ENCODE assay signal across 30 cellular contexts in the genomic region with DNA sequence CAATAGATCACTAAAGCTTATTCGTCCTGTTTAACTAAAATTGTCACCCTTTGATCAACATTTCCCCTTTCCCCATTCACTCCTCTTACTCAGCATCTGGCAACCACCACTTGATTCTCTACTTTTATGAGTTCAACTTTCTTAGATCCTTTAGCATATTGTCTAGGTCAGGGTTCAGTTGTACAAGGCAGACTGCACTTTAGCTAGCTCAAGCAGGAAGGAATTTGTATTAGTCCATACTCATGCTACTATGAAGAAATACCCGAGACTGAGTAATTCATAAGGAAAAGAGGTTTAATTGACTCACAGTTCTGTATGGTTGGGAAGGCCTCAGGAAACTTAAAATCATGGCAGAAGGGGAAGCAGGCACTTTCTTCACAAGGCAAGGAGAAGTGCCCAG. TPM values are rescaled to one million over a fixed set of nuclear protein-coding genes. Genes with fewer than 3 reads are reported as not detected.
A peak's percentile ranks its signal among the peaks of the same experiment; 100 is the strongest.
DNase-seq lines count a peak whose midpoint lies in the region; FAIRE-seq and TF ChIP-seq lines count a peak whose summit lies in the region.
"Had no signal": no experiment of that assay in that cellular context is flagged by ENCODE, and none has a peak within 500 bp of the region (broad histone marks: within the 10 kb centered on the region; RNA-seq: fewer than 3 reads in every experiment).

No MANE protein-coding gene starts in this region.

- no peaks in the 10 kb centered on the region for H3K27me3 ChIP-seq in BLaER1 treated with 17β-estradiol and CSF1 and Interleukin-3, amounts not matched to agents 10 nM and 100 nM
- no peaks in the 10 kb centered on the region for H3K27me3 ChIP-seq in HL-60 (ENCODE audit: insufficient read depth, poor library complexity, severe bottlenecking)
- H3K27me3 ChIP-seq in bronchial epithelial cell (ENCODE audit: control insufficient read depth, insufficient read depth, low read length): no peaks in the 10 kb centered on the region
- H3K27me3 ChIP-seq in dorsolateral prefrontal cortex: peaks cover 0 to 82% (median 24%) of the 10 kb centered on the region in 45 donors
- H3K27me3 ChIP-seq: BLaER1, brain microvascular endothelial cell, foreskin keratinocyte, Peyer's patch, right atrium auricular region, SJSA1 had no signal

- intact Hi-C loops in dorsolateral prefrontal cortex (cut with DNase I): no loop called here

- H3K4me1 ChIP-seq in BLaER1 treated with 17β-estradiol and CSF1 and Interleukin-3, amounts not matched to agents 10 nM and 100 nM: peaks cover 9 to 43% (median 25%) of the 10 kb centered on the region in 10 experiments
- H3K4me1 ChIP-seq: foreskin keratinocyte, Peyer's patch, right atrium auricular region, SJSA1 had no signal

- H3K4me3 ChIP-seq in BLaER1 treated with 17β-estradiol and CSF1 and Interleukin-3, amounts not matched to agents 10 nM and 100 nM: no peak overlapping the region
- H3K4me3 ChIP-seq in HL-60 (replicated peaks; ENCODE audit: insufficient read depth, low read length): no peak overlapping the region
- H3K4me3 ChIP-seq in bronchial epithelial cell (ENCODE audit: low read depth, low read length): no peak overlapping the region
- H3K4me3 ChIP-seq in dorsolateral prefrontal cortex: no peak overlapping the region
- H3K4me3 ChIP-seq: BLaER1, Peyer's patch, right atrium auricular region, SJSA1 had no signal

- DNase-seq in HL-60 (ENCODE audit: low read depth in 1 of 2, low spot score in 1 of 2) (peak; percentile 19 to 35), bronchial epithelial cell (ENCODE audit: low read depth) (peak; percentile 41), kidney tubule cell (ENCODE audit: low spot score) (peak; percentile 33), germinal center (ENCODE audit: low spot score) (no peak), dorsolateral prefrontal cortex (no peak), SW 1271 (lab: John Stamatoyannopoulos, UW) (no peak)
- DNase-seq in activated CD4-positive, alpha-beta T cell treated with anti-CD3 and anti-CD28 coated beads, Interleukin-2, amount 50 U/mL, for 1 hour: no peak
- DNase-seq: activated CD8-positive, alpha-beta memory T cell treated with anti-CD3 and anti-CD28 coated beads for 24 hours; activated T-cell treated with anti-CD3 and anti-CD28 coated beads, Interleukin-2, amount 50 U/mL, for 1 hour; brain microvascular endothelial cell; cortex of kidney; natural killer cell; NCI-H1436 treated with DMSO at 0.1 percent for 48 hours; NCI-H510A treated with DMSO at 0.1 percent for 48 hours; NK-92 treated with Interleukin-12 subunit alpha and Interleukin-12 subunit beta, amount 100 ng/mL, for 24 hours; Peyer's patch; stimulated activated CD4-positive, alpha-beta T cell treated with anti-CD3 and anti-CD28 coated beads, Interleukin-4, amount 100 ng/mL, for 1 hour; T-helper 1 cell had no signal

- peak overlapping the region in 6 of 11 experiments; percentile 8 to 53 (median 34); a peak in 10 of 22 replicates for H3K4me2 ChIP-seq in BLaER1 treated with 17β-estradiol and CSF1 and Interleukin-3, amounts not matched to agents 10 nM and 100 nM
- H3K4me2 ChIP-seq: BLaER1 had no signal

- no peak overlapping the region for H3K9ac ChIP-seq in BLaER1 treated with 17β-estradiol and CSF1 and Interleukin-3, amounts not matched to agents 10 nM and 100 nM
- H3K9ac ChIP-seq: BLaER1 had no signal

- peak overlapping the region in 3 of 11 experiments; percentile 34 to 60 (median 58); a peak in 7 of 22 replicates for H3K27ac ChIP-seq in BLaER1 treated with 17β-estradiol and CSF1 and Interleukin-3, amounts not matched to agents 10 nM and 100 nM
- no peak overlapping the region for H3K27ac ChIP-seq in HL-60 (replicated peaks)
- H3K27ac ChIP-seq in dorsolateral prefrontal cortex: no peak overlapping the region
- H3K27ac ChIP-seq: BLaER1, brain microvascular endothelial cell, foreskin keratinocyte, Peyer's patch, right atrium auricular region, SJSA1 had no signal

- H3K9me3 ChIP-seq in BLaER1 treated with 17β-estradiol and CSF1 and Interleukin-3, amounts not matched to agents 10 nM and 100 nM (replicated peaks in 1 of 11): peaks cover 12 to 40% (median 25%) of the 10 kb centered on the region in 11 experiments
- H3K9me3 ChIP-seq: Peyer's patch, right atrium auricular region, SJSA1 had no signal

- FAIRE-seq in bronchial epithelial cell (lab: Jason Lieb, UNC): no peak
- FAIRE-seq: D721Med, endometrium, TTC549 had no signal

- peaks cover 12 to 52% (median 40%) of the 10 kb centered on the region in 11 experiments; a peak in 21 of 22 replicates for H3K36me3 ChIP-seq in BLaER1 treated with 17β-estradiol and CSF1 and Interleukin-3, amounts not matched to agents 10 nM and 100 nM
- H3K36me3 ChIP-seq in bronchial epithelial cell (ENCODE audit: control insufficient read depth, insufficient read depth, low read length): no peaks in the 10 kb centered on the region
- H3K36me3 ChIP-seq: brain microvascular endothelial cell, Peyer's patch, right atrium auricular region, SJSA1 had no signal

- TF ChIP-seq CTCF in HL-60 (IDR thresholded peaks at IDR 0.05; ENCODE audit: insufficient read depth, low read length) (no peak), bronchial epithelial cell (IDR thresholded peaks at IDR 0.05; ENCODE audit: insufficient read depth, low read length, severe bottlenecking) (no peak), dorsolateral prefrontal cortex (IDR thresholded peaks at IDR 0.05 in 54 of 56, conservative IDR thresholded peaks at IDR 0.05 in 2 of 56; ENCODE audit: low read depth in 1 of 56, partially characterized antibody in 56 of 56) (no peak)

- H4K20me1 ChIP-seq in BLaER1 treated with 17β-estradiol and CSF1 and Interleukin-3, amounts not matched to agents 10 nM and 100 nM: peaks cover 0 to 18% (median 4%) of the 10 kb centered on the region in 11 experiments; a peak in 7 of 22 replicates

RNA-seq across cellular contexts. Expression of a gene that starts 44.3 kb away (rescaled TPM):
- not detected in 2 replicates for total RNA-seq in bronchial epithelial cell
- total RNA-seq in dorsolateral prefrontal cortex: 1 to 10 TPM in 50 of 120 experiments, under 1 TPM in 65, not detected in 5; 0.23 to 3.2 (median 0.90) TPM
- total RNA-seq: A673, Daoy, foreskin keratinocyte, mesothelial cell of epicardium, osteocyte, SJSA1 had no signal

Comparison
In these comparisons a context has a peak if more than half of its experiments do, and no peak if none do; other contexts are left out.
1. DNase-seq: peak in HL-60 (2 of 2), bronchial epithelial cell (single experiment) and kidney tubule cell (single experiment); none in germinal center (single experiment), dorsolateral prefrontal cortex (0 of 10), activated CD4-positive, alpha-beta T cell treated with anti-CD3 and anti-CD28 coated beads, Interleukin-2, amount 50 U/mL, for 1 hour (single experiment) and SW 1271 (0 of 2).